In the genomic region with DNA sequence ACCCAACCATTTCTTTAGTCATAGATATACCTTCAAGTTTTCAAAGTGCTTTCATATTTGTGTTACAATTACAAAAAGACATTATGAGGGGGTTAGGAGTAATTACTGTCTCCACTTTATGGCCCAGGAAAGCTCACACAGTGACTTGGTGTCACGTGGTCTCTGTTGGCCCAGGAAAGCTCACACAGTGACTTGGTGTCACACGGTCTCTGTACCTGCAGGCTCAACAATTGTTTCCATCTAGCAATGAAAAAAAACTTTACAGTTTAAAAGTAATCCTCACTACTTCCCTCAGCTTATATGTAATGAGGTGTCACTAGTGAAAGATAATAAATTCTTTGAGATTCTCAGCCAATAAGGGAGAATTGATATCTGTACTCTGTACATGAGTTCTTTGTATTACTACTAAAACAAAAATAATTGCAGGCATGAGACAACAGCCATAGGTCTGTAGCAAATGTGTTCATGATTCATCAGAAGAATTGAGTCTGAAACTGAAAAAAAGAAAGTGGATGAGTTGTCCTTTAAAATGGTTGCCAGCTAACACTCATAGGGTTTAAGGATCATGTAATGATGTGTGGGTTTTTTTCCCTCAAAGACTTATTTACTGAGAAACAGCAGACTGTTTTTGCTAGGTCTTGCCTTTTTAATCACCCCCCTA, we compare ENCODE assay signal across 9 cellular contexts. TPM values are rescaled to one million over a fixed set of nuclear protein-coding genes. Genes with fewer than 3 reads are reported as not detected.
A peak's percentile ranks its signal among the peaks of the same experiment; 100 is the strongest.
DNase-seq lines count a peak whose midpoint lies in the region; ATAC-seq and TF ChIP-seq lines count a peak whose summit lies in the region.
"Had no signal": no experiment of that assay in that cellular context is flagged by ENCODE, and none has a peak within 500 bp of the region (broad histone marks: within the 10 kb centered on the region; RNA-seq: fewer than 3 reads in every experiment).

No MANE protein-coding gene starts in this region.

- H3K4me3 ChIP-seq in vagina (no peak overlapping the region), coronary artery (no peak overlapping the region)

- peaks cover 40% of the 10 kb centered on the region for H3K36me3 Mint-ChIP-seq in activated CD4-positive, alpha-beta T cell treated with anti-CD3 and anti-CD28 coated beads, Interleukin-2, amount 10 ng/mL, durations not matched to agents 7 days and 5 days (ENCODE audit: low read depth)

- ATAC-seq in GM21529 (IDR thresholded peaks at IDR 0.05; ENCODE audit: unreplicated experiment) (peak; percentile 50), GM19023 (IDR thresholded peaks at IDR 0.05; ENCODE audit: unreplicated experiment) (no peak)

- H3K27ac Mint-ChIP-seq in activated CD4-positive, alpha-beta T cell treated with anti-CD3 and anti-CD28 coated beads, Interleukin-2, amount 10 ng/mL, durations not matched to agents 7 days and 5 days, result peak overlapping the region; percentile 83

- CTCF ChIA-PET in activated CD4-positive, alpha-beta T cell treated with anti-CD3 and anti-CD28 coated beads, Interleukin-2, amount 10 ng/mL, durations not matched to agents 7 days and 5 days (lab: Charles Lee), result interaction anchor here (1.3 to 1.4 kb wide), 2 partner anchors 11 to 14 kb away, joined by 4 read pairs; partner anchors contain the start of gene OGDH

- no peak for DNase-seq in activated CD4-positive, alpha-beta T cell treated with anti-CD3 and anti-CD28 coated beads, Interleukin-2, amount 10 ng/mL, durations not matched to agents 7 days and 5 days
- peak; percentile 74 for DNase-seq in iris pigment epithelial cell (ENCODE audit: low read depth)
- no peak for DNase-seq in vagina (ENCODE audit: extremely low spot score in 2 of 2)
- no peak for DNase-seq in occipital lobe (lab: John Stamatoyannopoulos, UW)
- DNase-seq in coronary artery (ENCODE audit: low spot score), result no peak

- H3K36me3 ChIP-seq in vagina, result no peaks in the 10 kb centered on the region

- POLR2A ChIA-PET in activated CD4-positive, alpha-beta T cell treated with anti-CD3 and anti-CD28 coated beads, Interleukin-2, amount 10 ng/mL, durations not matched to agents 7 days and 5 days (lab: Charles Lee), result no interaction called here

- no peak overlapping the region for H3K4me3 Mint-ChIP-seq in activated CD4-positive, alpha-beta T cell treated with anti-CD3 and anti-CD28 coated beads, Interleukin-2, amount 10 ng/mL, durations not matched to agents 7 days and 5 days
- H3K4me3 Mint-ChIP-seq: nephron had no signal

- peaks cover 79% of the 10 kb centered on the region for H3K4me1 Mint-ChIP-seq in activated CD4-positive, alpha-beta T cell treated with anti-CD3 and anti-CD28 coated beads, Interleukin-2, amount 10 ng/mL, durations not matched to agents 7 days and 5 days

- no peaks in the 10 kb centered on the region for H3K9me3 Mint-ChIP-seq in activated CD4-positive, alpha-beta T cell treated with anti-CD3 and anti-CD28 coated beads, Interleukin-2, amount 10 ng/mL, durations not matched to agents 7 days and 5 days
- H3K9me3 Mint-ChIP-seq: nephron had no signal

- no peaks in the 10 kb centered on the region for H3K9me3 ChIP-seq in vagina

- TF ChIP-seq POLR2A in vagina (IDR thresholded peaks at IDR 0.05), result no peak

- H3K27me3 ChIP-seq in vagina, result no peaks in the 10 kb centered on the region

- peaks cover 52% of the 10 kb centered on the region for H3K4me1 ChIP-seq in vagina

- H3K27ac ChIP-seq in C4-2B (0 out of 2 replicates have a peak overlapping the region, but pooled peaks have one; percentile 17), vagina (no peak overlapping the region), coronary artery (no peak overlapping the region)

- H3K27me3 Mint-ChIP-seq in activated CD4-positive, alpha-beta T cell treated with anti-CD3 and anti-CD28 coated beads, Interleukin-2, amount 10 ng/mL, durations not matched to agents 7 days and 5 days, result no peaks in the 10 kb centered on the region

- TF ChIP-seq CTCF in C4-2B (conservative IDR thresholded peaks at IDR 0.05), result no peak
- no peak for TF ChIP-seq CTCF in vagina (IDR thresholded peaks at IDR 0.05)
- no peak for TF ChIP-seq CTCF in coronary artery (IDR thresholded peaks at IDR 0.05)

- intact Hi-C loops in vagina (cut with DNase I), result no loop called here

RNA-seq across cellular contexts. Expression of gene OGDH, which starts 10.9 kb away (rescaled TPM):
- total RNA-seq in activated CD4-positive, alpha-beta T cell treated with anti-CD3 and anti-CD28 coated beads, Interleukin-2, amount 10 ng/mL, durations not matched to agents 7 days and 5 days, result 100 to 1,000 TPM; 114 to 121 TPM
- total RNA-seq in vagina (80.0 TPM), occipital lobe (40.9 TPM)

RNA-seq across cellular contexts. Expression of gene TMED4, which starts 35.3 kb away (rescaled TPM):
- 10 to 100 TPM; 78.1 to 78.3 TPM for total RNA-seq in activated CD4-positive, alpha-beta T cell treated with anti-CD3 and anti-CD28 coated beads, Interleukin-2, amount 10 ng/mL, durations not matched to agents 7 days and 5 days
- total RNA-seq in vagina (102 TPM), occipital lobe (74.2 TPM)

RNA-seq across cellular contexts. Expression of gene DDX56, which starts 43.6 kb away (rescaled TPM):
- total RNA-seq in activated CD4-positive, alpha-beta T cell treated with anti-CD3 and anti-CD28 coated beads, Interleukin-2, amount 10 ng/mL, durations not matched to agents 7 days and 5 days, result 10 to 100 TPM; 83.6 to 84.9 TPM
- total RNA-seq in vagina, result 60.2 TPM
- total RNA-seq in occipital lobe, result 46.8 TPM
